Comparison of ENCODE assay signal across 15 cellular contexts in genomic region chr3:119695480-119695879, GRCh38. TPM values are rescaled to one million over a fixed set of nuclear protein-coding genes. Genes with fewer than 3 reads are reported as not detected.
DNase-seq lines count a peak whose midpoint lies in the region; ATAC-seq and TF ChIP-seq lines count a peak whose summit lies in the region.
"Had no signal": no experiment of that assay in that cellular context is flagged by ENCODE, and none has a peak within 500 bp of the region (broad histone marks: within the 10 kb centered on the region; RNA-seq: fewer than 3 reads in every experiment).

No MANE protein-coding gene starts in this region.

- CTCF ChIA-PET in naive thymus-derived CD4-positive, alpha-beta T cell (lab: Charles Lee): interaction anchor here (0.7 to 0.9 kb wide), 2 partner anchors 23 to 94 kb away, joined by 3 read pairs; no protein-coding TSS in a partner anchor

- WGBS in thyroid gland, 2 donors: 93 to 95% methylated on average over 2 of the region's 2 CpGs

- no peaks in the 10 kb centered on the region for H3K4me1 ChIP-seq in thyroid gland
- H3K4me1 ChIP-seq in naive thymus-derived CD4-positive, alpha-beta T cell (ENCODE audit: control insufficient read depth in 2 of 2, insufficient read depth in 2 of 2, low read length in 2 of 2): no peaks in the 10 kb centered on the region
- H3K4me1 ChIP-seq: parathyroid adenoma had no signal

- H3K9me3 Mint-ChIP-seq in naive thymus-derived CD4-positive, alpha-beta T cell: peaks cover 0 to 1% (median 0%) of the 10 kb centered on the region in 11 donors
- H3K9me3 Mint-ChIP-seq: activated T-cell treated with anti-CD3 and anti-CD28 coated beads, Interleukin-2, amount 50 U/mL, for 4 hours had no signal

- H3K27ac Mint-ChIP-seq in naive thymus-derived CD4-positive, alpha-beta T cell: no peak overlapping the region
- H3K27ac Mint-ChIP-seq: activated CD4-positive, alpha-beta T cell treated with anti-CD3 and anti-CD28 coated beads, Interleukin-2, amount 10 ng/mL, durations not matched to agents 24 days and 14 days; activated naive CD8-positive, alpha-beta T cell treated with anti-CD3 and anti-CD28 coated beads, Interleukin-2, amount 50 U/mL, for 24 hours had no signal

- no peaks in the 10 kb centered on the region for H3K9me3 ChIP-seq in thyroid gland
- H3K9me3 ChIP-seq in naive thymus-derived CD4-positive, alpha-beta T cell (ENCODE audit: control insufficient read depth in 2 of 3, low read length in 3 of 3): no peaks in the 10 kb centered on the region

- H3K27me3 Mint-ChIP-seq in naive thymus-derived CD4-positive, alpha-beta T cell: peaks cover 0 to 4% (median 0%) of the 10 kb centered on the region in 5 donors
- H3K27me3 Mint-ChIP-seq: activated CD4-positive, alpha-beta T cell treated with anti-CD3 and anti-CD28 coated beads, Interleukin-2, amount 10 ng/mL, durations not matched to agents 24 days and 14 days had no signal

- peaks cover 0 to 1% (median 0%) of the 10 kb centered on the region in 5 donors for H3K36me3 Mint-ChIP-seq in naive thymus-derived CD4-positive, alpha-beta T cell

- intact Hi-C loops in thyroid gland (cut with DNase I): no loop called here
- intact Hi-C loops in naive thymus-derived CD4-positive, alpha-beta T cell (cut with micrococcal nuclease): no loop called here

- no peak overlapping the region for H3K4me3 ChIP-seq in fibroblast of the aortic adventitia (ENCODE audit: low read depth, low read length)
- H3K4me3 ChIP-seq in thyroid gland (replicated peaks in 1 of 3): no peak overlapping the region
- H3K4me3 ChIP-seq in naive thymus-derived CD4-positive, alpha-beta T cell (ENCODE audit: low read length): no peak overlapping the region
- H3K4me3 ChIP-seq: BLaER1 treated with 17β-estradiol and CSF1 and Interleukin-3, amounts not matched to agents 10 nM and 100 nM had no signal

- peaks cover 4 to 15% (median 8%) of the 10 kb centered on the region in 7 donors for H3K4me1 Mint-ChIP-seq in naive thymus-derived CD4-positive, alpha-beta T cell

- POLR2A ChIA-PET in naive thymus-derived CD4-positive, alpha-beta T cell (lab: Charles Lee): no interaction called here

- no peak overlapping the region for H3K4me3 Mint-ChIP-seq in naive thymus-derived CD4-positive, alpha-beta T cell
- H3K4me3 Mint-ChIP-seq: activated CD4-positive, alpha-beta T cell treated with anti-CD3 and anti-CD28 coated beads, Interleukin-2, amount 10 ng/mL, durations not matched to agents 24 days and 14 days; activated naive CD8-positive, alpha-beta T cell treated with anti-CD3 and anti-CD28 coated beads, Interleukin-2, amount 50 U/mL, for 24 hours; activated T-cell treated with anti-CD3 and anti-CD28 coated beads, Interleukin-2, amount 50 U/mL, for 4 hours had no signal

- no peak for TF ChIP-seq POLR2A in thyroid gland (IDR thresholded peaks at IDR 0.05)

- no peaks in the 10 kb centered on the region for H3K27me3 ChIP-seq in thyroid gland
- H3K27me3 ChIP-seq in naive thymus-derived CD4-positive, alpha-beta T cell (ENCODE audit: control insufficient read depth in 2 of 2, insufficient read depth in 2 of 2, low read length in 2 of 2): no peaks in the 10 kb centered on the region
- H3K27me3 ChIP-seq: BLaER1 treated with 17β-estradiol and CSF1 and Interleukin-3, amounts not matched to agents 10 nM and 100 nM had no signal

- H3K36me3 ChIP-seq in thyroid gland: no peaks in the 10 kb centered on the region
- no peaks in the 10 kb centered on the region for H3K36me3 ChIP-seq in naive thymus-derived CD4-positive, alpha-beta T cell (ENCODE audit: control insufficient read depth in 2 of 3, insufficient read depth in 3 of 3, low read length in 3 of 3)
- H3K36me3 ChIP-seq: BLaER1 treated with 17β-estradiol and CSF1 and Interleukin-3, amounts not matched to agents 10 nM and 100 nM had no signal

- DNase-seq in D341Med (ENCODE audit: low spot score) (peak; percentile 26), H4 (ENCODE audit: low spot score) (peak; percentile 67), RKO (ENCODE audit: low spot score) (peak; percentile 30), fibroblast of the aortic adventitia (ENCODE audit: low read depth) (peak; percentile 27), thyroid gland (no peak), UCSD-AML1 (lab: John Stamatoyannopoulos, UW; ENCODE audit: unreplicated experiment) (no peak)
- DNase-seq in naive thymus-derived CD4-positive, alpha-beta T cell: no peak
- DNase-seq: activated CD4-positive, alpha-beta T cell treated with anti-CD3 and anti-CD28 coated beads, Interleukin-2, amount 10 ng/mL, durations not matched to agents 24 days and 14 days; activated naive CD8-positive, alpha-beta T cell treated with anti-CD3 and anti-CD28 coated beads, Interleukin-2, amount 50 U/mL, for 24 hours; activated T-cell treated with anti-CD3 and anti-CD28 coated beads, Interleukin-2, amount 50 U/mL, for 4 hours; head of caudate nucleus; islet precursor cell; T-helper 2 cell had no signal

- TF ChIP-seq CTCF in fibroblast of the aortic adventitia (IDR thresholded peaks at IDR 0.05; ENCODE audit: insufficient read depth, low read length) (no peak), thyroid gland (IDR thresholded peaks at IDR 0.05) (no peak)

- no peak overlapping the region for H3K27ac ChIP-seq in thyroid gland
- H3K27ac ChIP-seq in naive thymus-derived CD4-positive, alpha-beta T cell (ENCODE audit: low read depth, low read length): no peak overlapping the region
- H3K27ac ChIP-seq: BLaER1 treated with 17β-estradiol and CSF1 and Interleukin-3, amounts not matched to agents 10 nM and 100 nM; parathyroid adenoma had no signal

- no peak for ATAC-seq in naive thymus-derived CD4-positive, alpha-beta T cell
- ATAC-seq: activated naive CD8-positive, alpha-beta T cell treated with anti-CD3 and anti-CD28 coated beads, Interleukin-2, amount 50 U/mL, for 24 hours; activated T-cell treated with anti-CD3 and anti-CD28 coated beads, Interleukin-2, amount 50 U/mL, for 4 hours had no signal

RNA-seq across cellular contexts. Expression of gene CFAP91, which starts 7.3 kb away (rescaled TPM):
- 0.17 TPM in 1 of 2 replicates, not detected in the other for total RNA-seq in H4 (2014; rRNA removed; shearing (Covaris generic))
- total RNA-seq in fibroblast of the aortic adventitia (ENCODE audit: low replicate concordance) (0.81 and 0.98 TPM in 2 replicates), thyroid gland (10 to 100 TPM in 3 of 4 donors, 1 to 10 TPM in 1; 9.4 to 28.0 (median 22.8) TPM)
- total RNA-seq in naive thymus-derived CD4-positive, alpha-beta T cell: under 1 TPM in 2 of 5 experiments, not detected in 3; 0.13 to 0.32 TPM
- polyA plus RNA-seq in naive thymus-derived CD4-positive, alpha-beta T cell: under 1 TPM in 1 of 2 donors, not detected in 1; 0.17 TPM

RNA-seq across cellular contexts. Expression of gene COX17, which starts 18.3 kb away (rescaled TPM):
- total RNA-seq in H4 (2014; rRNA removed; shearing (Covaris generic)): 90.9 and 100 TPM in 2 replicates
- total RNA-seq in fibroblast of the aortic adventitia (ENCODE audit: low replicate concordance) (17.0 and 18.0 TPM in 2 replicates), thyroid gland (10 to 100 TPM; 12.8 to 73.0 (median 46.0) TPM)
- 10 to 100 TPM; 25.6 to 55.0 (median 34.8) TPM for total RNA-seq in naive thymus-derived CD4-positive, alpha-beta T cell
- polyA plus RNA-seq in naive thymus-derived CD4-positive, alpha-beta T cell: 10 to 100 TPM; 35.7 to 60.8 TPM

RNA-seq across cellular contexts. Expression of gene POPDC2, which starts 35.1 kb away (rescaled TPM):
- 0.06 and 0.54 TPM in 2 replicates for total RNA-seq in H4 (2014; rRNA removed; shearing (Covaris generic))
- total RNA-seq in fibroblast of the aortic adventitia (ENCODE audit: low replicate concordance) (0.27 and 1.6 TPM in 2 replicates), thyroid gland (1 to 10 TPM; 1.9 to 5.4 (median 4.6) TPM)
- total RNA-seq in naive thymus-derived CD4-positive, alpha-beta T cell: 1 to 10 TPM; 2.0 to 6.0 (median 4.4) TPM
- 1 to 10 TPM; 3.9 TPM for polyA plus RNA-seq in naive thymus-derived CD4-positive, alpha-beta T cell

Comparison
In these comparisons a context has a peak if more than half of its experiments do, and no peak if none do; other contexts are left out.
1. DNase-seq: peak in D341Med (single experiment), H4 (single experiment), RKO (single experiment) and fibroblast of the aortic adventitia (single experiment); none in thyroid gland (0 of 2), UCSD-AML1 (single experiment) and naive thymus-derived CD4-positive, alpha-beta T cell (0 of 9).